1 cellular context compared by ENCODE assay signal in genomic region chr6:32639440-32640394, GRCh38.
A peak's percentile ranks its signal among the peaks of the same experiment; 100 is the strongest.
TF ChIP-seq lines count a peak whose summit lies in the region.

No MANE protein-coding gene starts in this region.

TF ChIP-seq in GM12878, 131 proteins besides CTCF, POLR2A, EP300 and RAD21:
- TF ChIP-seq HDGF (IDR thresholded peaks at IDR 0.05), result no peak
- TF ChIP-seq E2F4 (IDR thresholded peaks at IDR 0.05; ENCODE audit: low read depth, low read length), result no peak
- TF ChIP-seq NR2F1 (conservative IDR thresholded peaks at IDR 0.05), result 0 out of 2 replicates have a peak, but pooled peaks have one; percentile 20
- TF ChIP-seq MTA3 (IDR thresholded peaks at IDR 0.05; ENCODE audit: borderline replicate concordance, low read length), result no peak; the same call in 1 of the 2 replicates
- TF ChIP-seq FOXM1 (IDR thresholded peaks at IDR 0.05; ENCODE audit: low read depth, low read length), result no peak
- no peak for TF ChIP-seq REST (IDR thresholded peaks at IDR 0.05; ENCODE audit: low read depth, low read length)
- peak; percentile 53; the same call in 1 of the 2 replicates for TF ChIP-seq SMAD5 (IDR thresholded peaks at IDR 0.05; ENCODE audit: low read depth)
- no peak for TF ChIP-seq GATAD2B (conservative IDR thresholded peaks at IDR 0.05; ENCODE audit: low read depth)
- no peak for TF ChIP-seq SUZ12 (IDR thresholded peaks at IDR 0.05; ENCODE audit: unreplicated experiment)
- no peak for TF ChIP-seq CHD4 (IDR thresholded peaks at IDR 0.05)
- no peak for TF ChIP-seq RELA (IDR thresholded peaks at IDR 0.05; ENCODE audit: borderline replicate concordance, partially characterized antibody)
- TF ChIP-seq NR2C1 (IDR thresholded peaks at IDR 0.05), result 0 out of 2 replicates have a peak, but pooled peaks have one; percentile 19
- TF ChIP-seq, protein P1, sequence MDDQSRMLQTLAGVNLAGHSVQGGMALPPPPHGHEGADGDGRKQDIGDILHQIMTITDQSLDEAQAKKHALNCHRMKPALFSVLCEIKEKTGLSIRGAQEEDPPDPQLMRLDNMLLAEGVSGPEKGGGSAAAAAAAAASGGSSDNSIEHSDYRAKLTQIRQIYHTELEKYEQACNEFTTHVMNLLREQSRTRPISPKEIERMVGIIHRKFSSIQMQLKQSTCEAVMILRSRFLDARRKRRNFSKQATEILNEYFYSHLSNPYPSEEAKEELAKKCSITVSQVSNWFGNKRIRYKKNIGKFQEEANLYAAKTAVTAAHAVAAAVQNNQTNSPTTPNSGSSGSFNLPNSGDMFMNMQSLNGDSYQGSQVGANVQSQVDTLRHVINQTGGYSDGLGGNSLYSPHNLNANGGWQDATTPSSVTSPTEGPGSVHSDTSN (IDR thresholded peaks at IDR 0.05; ENCODE audit: insufficient replicate concordance, low read depth, low read length), result no peak
- peak; percentile 83 for TF ChIP-seq POLR2AphosphoS5 (IDR thresholded peaks at IDR 0.05; ENCODE audit: low read length)
- no peak for TF ChIP-seq ZNF274 (IDR thresholded peaks at IDR 0.05; ENCODE audit: insufficient read depth, insufficient read length)
- TF ChIP-seq MLLT1 (IDR thresholded peaks at IDR 0.05), result peak; percentile 45; the same call in 1 of the 2 replicates
- TF ChIP-seq IRF3 (IDR thresholded peaks at IDR 0.05), result no peak
- TF ChIP-seq MYB (IDR thresholded peaks at IDR 0.05; ENCODE audit: borderline replicate concordance, low read depth, low read length), result no peak
- no peak for TF ChIP-seq MTA2 (IDR thresholded peaks at IDR 0.05; ENCODE audit: low read depth)
- TF ChIP-seq BACH1 (IDR thresholded peaks at IDR 0.05; ENCODE audit: borderline replicate concordance), result peak; percentile 15; the same call in 1 of the 2 replicates
- TF ChIP-seq, protein P2, sequence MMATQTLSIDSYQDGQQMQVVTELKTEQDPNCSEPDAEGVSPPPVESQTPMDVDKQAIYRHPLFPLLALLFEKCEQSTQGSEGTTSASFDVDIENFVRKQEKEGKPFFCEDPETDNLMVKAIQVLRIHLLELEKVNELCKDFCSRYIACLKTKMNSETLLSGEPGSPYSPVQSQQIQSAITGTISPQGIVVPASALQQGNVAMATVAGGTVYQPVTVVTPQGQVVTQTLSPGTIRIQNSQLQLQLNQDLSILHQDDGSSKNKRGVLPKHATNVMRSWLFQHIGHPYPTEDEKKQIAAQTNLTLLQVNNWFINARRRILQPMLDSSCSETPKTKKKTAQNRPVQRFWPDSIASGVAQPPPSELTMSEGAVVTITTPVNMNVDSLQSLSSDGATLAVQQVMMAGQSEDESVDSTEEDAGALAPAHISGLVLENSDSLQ (IDR thresholded peaks at IDR 0.05), result no peak
- no peak for TF ChIP-seq IRF5 (IDR thresholded peaks at IDR 0.05; ENCODE audit: borderline replicate concordance)
- TF ChIP-seq SIN3A (IDR thresholded peaks at IDR 0.05; ENCODE audit: low read depth, low read length), result no peak
- no peak for TF ChIP-seq RAD51 (IDR thresholded peaks at IDR 0.05)
